ENCODE assay signal across 8 cellular contexts in genomic region chr18:79523221-79523737, GRCh38.
DNase-seq lines count a peak whose midpoint lies in the region; ATAC-seq lines count a peak whose summit lies in the region.

No MANE protein-coding gene starts in this region.

- CTCF ChIA-PET in activated CD4-positive, alpha-beta T cell treated with anti-CD3 and anti-CD28 coated beads for 36 hours (lab: Charles Lee): interaction anchor here (0.8 to 2.7 kb wide), 15 partner anchors 16 to 143 kb away, joined by 3 to 18 read pairs (median 5); partner anchors contain the start of gene NFATC1

- intact Hi-C loops in activated CD4-positive, alpha-beta T cell treated with anti-CD3 and anti-CD28 coated beads for 36 hours (cut with DNase I, micrococcal nuclease): loop anchor here (1.0 to 5.0 kb wide), 10 partner anchors 16 to 584 kb away; partner anchors contain the start of genes CTDP1 (in 2 of the 2), ADNP2 (in 1 of the 2), HSBP1L1 (in 1 of the 2) and NFATC1 (in 1 of the 2)

- ATAC-seq in GM18520 (IDR thresholded peaks at IDR 0.05; ENCODE audit: unreplicated experiment): peak; percentile 38
- peak; percentile 30 for ATAC-seq in HG02943 (IDR thresholded peaks at IDR 0.05; ENCODE audit: low read depth, unreplicated experiment)
- ATAC-seq in activated CD4-positive, alpha-beta T cell treated with anti-CD3 and anti-CD28 coated beads for 36 hours: peak; percentile 67
- ATAC-seq in memory B cell (ENCODE audit: low read depth): peak; percentile 57

- H3K27me3 Mint-ChIP-seq in activated CD4-positive, alpha-beta T cell treated with anti-CD3 and anti-CD28 coated beads for 36 hours: no peaks in the 10 kb centered on the region
- H3K27me3 Mint-ChIP-seq in memory B cell: no peaks in the 10 kb centered on the region

- peaks cover 26% of the 10 kb centered on the region for H3K36me3 Mint-ChIP-seq in activated CD4-positive, alpha-beta T cell treated with anti-CD3 and anti-CD28 coated beads for 36 hours (ENCODE audit: low read depth)
- peaks cover 10% of the 10 kb centered on the region for H3K36me3 Mint-ChIP-seq in memory B cell

- peak overlapping the region; percentile 74 for H3K4me3 Mint-ChIP-seq in activated CD4-positive, alpha-beta T cell treated with anti-CD3 and anti-CD28 coated beads for 36 hours
- H3K4me3 Mint-ChIP-seq in memory B cell: peak overlapping the region; percentile 80

- POLR2A ChIA-PET in activated CD4-positive, alpha-beta T cell treated with anti-CD3 and anti-CD28 coated beads for 36 hours (lab: Charles Lee): interaction anchor here (0.9 to 2.9 kb wide), 12 partner anchors 15 to 158 kb away, joined by 3 to 44 read pairs (median 6); partner anchors contain the start of genes CTDP1 and NFATC1

- DNase-seq in activated CD4-positive, alpha-beta T cell treated with anti-CD3 and anti-CD28 coated beads for 36 hours: peak; percentile 89
- DNase-seq in memory B cell (ENCODE audit: low spot score in 2 of 2) (peak; percentile 31 to 46), DMS153 treated with DMSO at 0.1 percent for 48 hours (lab: John Stamatoyannopoulos, UW; ENCODE audit: unreplicated experiment) (no peak), DMS114 treated with DMSO at 0.1 percent for 48 hours (lab: John Stamatoyannopoulos, UW; ENCODE audit: unreplicated experiment) (no peak), NK-92 (lab: John Stamatoyannopoulos, UW; ENCODE audit: unreplicated experiment) (no peak), AG08395 (ENCODE audit: low spot score) (no peak)

- peaks cover 90% of the 10 kb centered on the region for H3K4me1 Mint-ChIP-seq in activated CD4-positive, alpha-beta T cell treated with anti-CD3 and anti-CD28 coated beads for 36 hours
- H3K4me1 Mint-ChIP-seq in memory B cell: peaks cover 54% of the 10 kb centered on the region

- H3K9me3 Mint-ChIP-seq in activated CD4-positive, alpha-beta T cell treated with anti-CD3 and anti-CD28 coated beads for 36 hours (ENCODE audit: low read depth): no peaks in the 10 kb centered on the region
- H3K9me3 Mint-ChIP-seq in memory B cell: no peaks in the 10 kb centered on the region

- peak overlapping the region; percentile 94 for H3K27ac Mint-ChIP-seq in activated CD4-positive, alpha-beta T cell treated with anti-CD3 and anti-CD28 coated beads for 36 hours
- peak overlapping the region; percentile 98 for H3K27ac Mint-ChIP-seq in memory B cell

Comparison
In these comparisons a context has a peak if more than half of its experiments do, and no peak if none do; other contexts are left out.
1. DNase-seq: peak in activated CD4-positive, alpha-beta T cell treated with anti-CD3 and anti-CD28 coated beads for 36 hours (single experiment) and memory B cell (2 of 2); none in DMS153 treated with DMSO at 0.1 percent for 48 hours (single experiment), DMS114 treated with DMSO at 0.1 percent for 48 hours (single experiment), NK-92 (single experiment) and AG08395 (single experiment).
2. Peak in every context shown above with its lines, with median percentiles within 50 percentile points of each other: ATAC-seq.